ENCODE assay signal across 16 cellular contexts in the genomic region with DNA sequence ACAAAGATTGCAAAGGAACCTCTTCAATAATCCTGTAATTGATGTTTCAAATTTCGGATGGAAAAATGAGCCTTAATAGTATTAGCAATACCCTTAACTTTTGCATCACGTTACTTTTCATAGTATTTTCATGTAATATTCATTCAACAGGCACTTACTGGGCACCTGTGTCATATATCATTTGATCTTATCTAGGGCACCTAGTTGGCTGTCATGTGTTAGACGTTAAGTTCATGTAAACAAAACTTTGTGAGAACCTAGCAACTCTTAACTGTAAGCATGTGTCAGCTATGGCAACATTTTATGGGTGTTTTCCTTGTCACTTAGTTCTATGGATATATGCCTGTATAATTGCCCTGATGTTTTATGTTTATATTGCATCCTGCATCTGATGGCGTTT. TPM values are rescaled to one million over a fixed set of nuclear protein-coding genes. Genes with fewer than 3 reads are reported as not detected.
DNase-seq lines count a peak whose midpoint lies in the region; ATAC-seq, FAIRE-seq and TF ChIP-seq lines count a peak whose summit lies in the region.
"Had no signal": no experiment of that assay in that cellular context is flagged by ENCODE, and none has a peak within 500 bp of the region (broad histone marks: within the 10 kb centered on the region; RNA-seq: fewer than 3 reads in every experiment).

No MANE protein-coding gene starts in this region.

- H3K9me3 ChIP-seq in mucosa of descending colon = no peaks in the 10 kb centered on the region
- no peaks in the 10 kb centered on the region for H3K9me3 ChIP-seq in upper lobe of right lung

- H3K36me3 ChIP-seq in mucosa of descending colon (ENCODE audit: low read depth) (no peaks in the 10 kb centered on the region), upper lobe of right lung (no peaks in the 10 kb centered on the region)

- ATAC-seq in mucosa of descending colon (peak; percentile 83), upper lobe of right lung (no peak), HG03139 (IDR thresholded peaks at IDR 0.05; ENCODE audit: unreplicated experiment) (no peak), HG03095 (IDR thresholded peaks at IDR 0.05; ENCODE audit: unreplicated experiment) (no peak)

- peak overlapping the region; percentile 61 for H3K4me3 ChIP-seq in epithelial cell of proximal tubule (ENCODE audit: low read depth, low read length)
- H3K4me3 ChIP-seq in mucosa of descending colon = no peak overlapping the region
- peak overlapping the region; percentile 42 for H3K4me3 ChIP-seq in upper lobe of right lung
- H3K4me3 ChIP-seq: K562 had no signal

- DNase-seq in RCC 7860 (ENCODE audit: low spot score) (peak; percentile 20), epithelial cell of proximal tubule (ENCODE audit: low read depth) (no peak), mucosa of descending colon (no peak), upper lobe of right lung (no peak), RKO (ENCODE audit: low spot score) (no peak)
- DNase-seq in stimulated activated CD8-positive, alpha-beta memory T cell treated with anti-CD3 and anti-CD28 coated beads, Interleukin-4, amount 100 ng/mL, for 48 hours = no peak
- DNase-seq: activated CD4-positive, alpha-beta T cell treated with anti-CD3 and anti-CD28 coated beads, Interleukin-2, amount 10 ng/mL, durations not matched to agents 7 days and 5 days; activated T-cell treated with anti-CD3 and anti-CD28 coated beads, Interleukin-2, amount 50 U/mL, for 4 hours; cerebellar nuclear complex; DND-41; NK-92 treated with Interleukin-12 subunit alpha and Interleukin-12 subunit beta, amount 100 ng/mL, for 24 hours; stimulated activated naive B cell treated with anti-CD40 and anti-IgM and Interleukin-4, amounts not matched to agents 10 μg/mL and 1 μg/mL and 100 μg/mL, for 72 hours had no signal

- intact Hi-C loops in mucosa of descending colon (cut with DNase I, micrococcal nuclease) (no loop called here), upper lobe of right lung (cut with DNase I) (no loop called here)

- H3K4me1 ChIP-seq in mucosa of descending colon (ENCODE audit: low read depth) (peaks cover 4% of the 10 kb centered on the region), upper lobe of right lung (no peaks in the 10 kb centered on the region)

- H3K27ac ChIP-seq in upper lobe of right lung = no peak overlapping the region
- H3K27ac ChIP-seq: C4-2B had no signal

- TF ChIP-seq CTCF in epithelial cell of proximal tubule (conservative IDR thresholded peaks at IDR 0.05; ENCODE audit: low read depth, low read length) (no peak), mucosa of descending colon (IDR thresholded peaks at IDR 0.05) (no peak), upper lobe of right lung (IDR thresholded peaks at IDR 0.05) (no peak)

- FAIRE-seq in RCC 7860 (lab: Jason Lieb, UNC) = no peak
- FAIRE-seq: K562 had no signal

- peaks cover 9% of the 10 kb centered on the region for H3K27me3 ChIP-seq in upper lobe of right lung

RNA-seq across cellular contexts. Expression of gene LAMC2, which starts 0.8 kb away (rescaled TPM):
- 255 and 382 TPM in 2 replicates for total RNA-seq in epithelial cell of proximal tubule
- total RNA-seq in mucosa of descending colon = 10 to 100 TPM; 16.3 to 36.9 (median 31.0) TPM
- 42.2 TPM for total RNA-seq in upper lobe of right lung
